In genomic region chr4:145132521-145133098, GRCh38 we compare ENCODE assay signal across 8 cellular contexts. TPM values are rescaled to one million over a fixed set of nuclear protein-coding genes. Genes with fewer than 3 reads are reported as not detected.
DNase-seq lines count a peak whose midpoint lies in the region; ATAC-seq lines count a peak whose summit lies in the region.

No MANE protein-coding gene starts in this region.

- WGBS in mesendoderm (ENCODE audit: extremely low coverage, insufficient coverage, low lambda C conversion rate) = no CpG with 5 or more reads among the region's 4 CpGs

- H3K36me3 ChIP-seq in mesendoderm (ENCODE audit: control insufficient read depth, insufficient read depth, low read length) (no peaks in the 10 kb centered on the region), MG63 (peaks cover 28% of the 10 kb centered on the region)

- no peaks in the 10 kb centered on the region for H3K79me2 ChIP-seq in mesendoderm (ENCODE audit: control insufficient read depth, insufficient read depth, low read length)

- no peaks in the 10 kb centered on the region for H3K4me1 ChIP-seq in mesendoderm (ENCODE audit: control insufficient read depth, low read depth, low read length)

- no peaks in the 10 kb centered on the region for H3K9me3 Mint-ChIP-seq in IgD-negative memory B cell

- H2BK15ac ChIP-seq in mesendoderm (replicated peaks; ENCODE audit: low read depth) = no peak overlapping the region

- peak overlapping the region; percentile 18 for H3K27ac ChIP-seq in caudate nucleus (ENCODE audit: low read depth, low read length)
- H3K27ac ChIP-seq in mesendoderm (ENCODE audit: low read depth, low read length) = no peak overlapping the region

- H3K56ac ChIP-seq in mesendoderm (ENCODE audit: low read length) = no peak overlapping the region

- no peak overlapping the region for H3K9ac ChIP-seq in mesendoderm (ENCODE audit: low read length)

- no peaks in the 10 kb centered on the region for H3K9me3 ChIP-seq in MG63

- DNase-seq in DMS53 (lab: John Stamatoyannopoulos, UW) (peak; percentile 8), DMS53 treated with DMSO at 0.1 percent for 48 hours (lab: John Stamatoyannopoulos, UW; ENCODE audit: unreplicated experiment) (no peak), caudate nucleus (lab: John Stamatoyannopoulos, UW) (peak in 3 of 61 donors; percentile 4 to 12 (median 5)), mesendoderm (no peak), occipital lobe (lab: John Stamatoyannopoulos, UW) (no peak), MG63 (no peak)

- H3K23ac ChIP-seq in mesendoderm (ENCODE audit: low read length) = no peak overlapping the region

- no peak overlapping the region for H4K5ac ChIP-seq in mesendoderm (ENCODE audit: low read length)

- no peaks in the 10 kb centered on the region for H3K27me3 Mint-ChIP-seq in IgD-negative memory B cell

- H3K36me3 Mint-ChIP-seq in IgD-negative memory B cell = peaks cover 5% of the 10 kb centered on the region

- H4K8ac ChIP-seq in mesendoderm (ENCODE audit: low read depth, low read length) = no peak overlapping the region

- no peak overlapping the region for H3K18ac ChIP-seq in mesendoderm (ENCODE audit: low read length)

- H3K4ac ChIP-seq in mesendoderm (ENCODE audit: low read depth, low read length) = no peak overlapping the region

- H3K4me3 ChIP-seq in mesendoderm (ENCODE audit: low read length) (no peak overlapping the region), MG63 (no peak overlapping the region)

- H2BK120ac ChIP-seq in mesendoderm (ENCODE audit: low read depth, low read length) = no peak overlapping the region

- H3K79me1 ChIP-seq in mesendoderm (ENCODE audit: low read length) = no peaks in the 10 kb centered on the region

- no peak overlapping the region for H2AK5ac ChIP-seq in mesendoderm (ENCODE audit: low read length)

- H3K4me1 Mint-ChIP-seq in IgD-negative memory B cell = peaks cover 19 to 30% (median 20%) of the 10 kb centered on the region in 3 donors

- peak; percentile 84 for ATAC-seq in GM21576 (IDR thresholded peaks at IDR 0.05; ENCODE audit: unreplicated experiment)

- H3K4me3 Mint-ChIP-seq in IgD-negative memory B cell = peak overlapping the region in 3 of 4 donors; percentile 13 to 76 (median 18)

- no peak overlapping the region for H2BK5ac ChIP-seq in mesendoderm (ENCODE audit: low read length)

- H3K4me2 ChIP-seq in mesendoderm (ENCODE audit: low read length) = no peak overlapping the region

- H3K27me3 ChIP-seq in mesendoderm (ENCODE audit: insufficient read depth, low read length, poor library complexity) = no peaks in the 10 kb centered on the region
- no peaks in the 10 kb centered on the region for H3K27me3 ChIP-seq in MG63

- H3K27ac Mint-ChIP-seq in IgD-negative memory B cell = peak overlapping the region; percentile 29 to 78 (median 51)

RNA-seq across cellular contexts. Expression of gene ABCE1, which starts 34.5 kb away (rescaled TPM):
- polyA plus RNA-seq in IgD-negative memory B cell = 48.1 TPM
- polyA plus RNA-seq in mesendoderm (2013, experiment 1 of 2) = 132 TPM
- 131 TPM for polyA plus RNA-seq in mesendoderm (2013, experiment 2 of 2)
- 137 TPM for total RNA-seq in occipital lobe
- total RNA-seq in MG63 (2014; rRNA removed; shearing (Covaris generic); ENCODE audit: low replicate concordance) = 84.7 and 137 TPM in 2 replicates

RNA-seq across cellular contexts. Expression of gene ANAPC10, which starts 34.6 kb away (rescaled TPM):
- 24.9 TPM for polyA plus RNA-seq in IgD-negative memory B cell
- 21.5 TPM for polyA plus RNA-seq in mesendoderm (2013, experiment 1 of 2)
- 25.2 TPM for polyA plus RNA-seq in mesendoderm (2013, experiment 2 of 2)
- 41.5 TPM for total RNA-seq in occipital lobe
- 44.1 and 86.7 TPM in 2 replicates for total RNA-seq in MG63 (2014; rRNA removed; shearing (Covaris generic); ENCODE audit: low replicate concordance)

RNA-seq across cellular contexts. Expression of gene OTUD4, which starts 47.8 kb away (rescaled TPM):
- polyA plus RNA-seq in IgD-negative memory B cell = 9.0 TPM
- polyA plus RNA-seq in mesendoderm (2013, experiment 1 of 2) = 33.7 TPM
- polyA plus RNA-seq in mesendoderm (2013, experiment 2 of 2) = 33.9 TPM
- total RNA-seq in occipital lobe = 54.0 TPM
- total RNA-seq in MG63 (2014; rRNA removed; shearing (Covaris generic); ENCODE audit: low replicate concordance) = 5.2 and 21.9 TPM in 2 replicates
